In the genomic region with DNA sequence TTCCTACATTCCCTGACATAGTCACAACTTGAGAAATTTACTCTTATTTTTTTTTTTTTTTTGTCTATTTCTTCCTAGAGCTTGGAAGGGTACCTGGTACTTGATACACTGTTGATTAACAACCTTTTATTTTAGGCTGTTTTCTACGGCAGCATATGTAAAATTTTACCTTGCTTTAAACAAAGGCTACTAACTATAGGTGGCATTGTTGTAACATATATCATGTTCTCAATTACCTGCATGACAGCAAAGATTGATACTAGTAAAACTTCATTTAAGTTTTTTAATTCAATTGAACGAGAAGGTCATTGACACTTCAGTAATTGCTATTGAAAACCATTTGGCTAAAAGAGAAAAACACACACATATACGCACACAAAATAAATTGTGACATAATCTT, we compare ENCODE assay signal across 15 cellular contexts.
"Had no signal": no experiment of that assay in that cellular context is flagged by ENCODE, and none has a peak within 500 bp of the region (broad histone marks: within the 10 kb centered on the region; RNA-seq: fewer than 3 reads in every experiment).

No MANE protein-coding gene starts in this region.

- H3K4me1 ChIP-seq: gastrocnemius medialis, prostate gland, sigmoid colon, testis had no signal

- ATAC-seq: activated CD8-positive, alpha-beta T cell treated with anti-CD3 and anti-CD28 coated beads for 36 hours; gastrocnemius medialis; left ventricle myocardium superior; stimulated activated naive CD8-positive, alpha-beta T cell treated with anti-CD3 and anti-CD28 coated beads, Interleukin-15, amount 100 ng/mL, for 72 hours had no signal

- H3K27ac ChIP-seq: coronary artery, gastrocnemius medialis, prostate gland, sigmoid colon, testis had no signal

- H3K4me3 ChIP-seq: coronary artery, gastrocnemius medialis, prostate gland, sigmoid colon, testis had no signal

- H3K36me3 ChIP-seq: gastrocnemius medialis, prostate gland, sigmoid colon had no signal

- H3K9me3 ChIP-seq: gastrocnemius medialis, prostate gland, sigmoid colon, testis had no signal

- H3K27me3 ChIP-seq: gastrocnemius medialis, sigmoid colon, testis had no signal

- DNase-seq: activated CD4-positive, alpha-beta T cell treated with anti-CD3 and anti-CD28 coated beads for 4 hours; activated CD8-positive, alpha-beta memory T cell treated with anti-CD3 and anti-CD28 coated beads, Interleukin-2, amount 50 U/mL, for 4 hours; activated CD8-positive, alpha-beta T cell treated with anti-CD3 and anti-CD28 coated beads for 36 hours; activated naive CD4-positive, alpha-beta T cell treated with anti-CD3 and anti-CD28 coated beads for 36 hours; effector CD4-positive, alpha-beta T cell; gastrocnemius medialis; left ventricle myocardium superior; mesendoderm; sigmoid colon; stimulated activated CD4-positive, alpha-beta T cell treated with anti-CD3 and anti-CD28 coated beads, Interleukin-2, amount 100 ng/mL, for 48 hours; stimulated activated CD8-positive, alpha-beta memory T cell treated with anti-CD3 and anti-CD28 coated beads, Interleukin-4, amount 100 ng/mL, for 48 hours; stimulated activated naive CD8-positive, alpha-beta T cell treated with anti-CD3 and anti-CD28 coated beads, Interleukin-15, amount 100 ng/mL, for 72 hours; testis had no signal
